ENCODE assay signal across 15 cellular contexts in the genomic region with DNA sequence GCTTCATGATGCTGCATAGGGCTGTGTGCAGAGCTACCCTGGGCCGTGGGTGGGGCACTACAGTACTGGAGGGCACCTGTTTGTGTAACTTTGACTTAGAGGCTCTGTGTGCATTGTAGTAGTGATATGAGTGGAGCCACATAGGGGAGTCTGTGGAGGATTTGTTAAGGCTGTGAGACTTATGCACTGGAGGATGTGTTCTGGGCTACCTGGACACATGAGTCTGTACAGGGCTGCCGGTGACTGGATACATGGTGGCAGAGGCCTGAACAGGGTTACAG.
DNase-seq lines count a peak whose midpoint lies in the region; ATAC-seq, FAIRE-seq and TF ChIP-seq lines count a peak whose summit lies in the region.
"Had no signal": no experiment of that assay in that cellular context is flagged by ENCODE, and none has a peak within 500 bp of the region (broad histone marks: within the 10 kb centered on the region; RNA-seq: fewer than 3 reads in every experiment).

No MANE protein-coding gene starts in this region.

- H3K4me3 ChIP-seq in right cardiac atrium (ENCODE audit: low read length) (no peak overlapping the region), mucosa of descending colon (no peak overlapping the region), aorta (ENCODE audit: low read length in 2 of 2) (no peak overlapping the region)
- H3K4me3 ChIP-seq: GM23248, HAP-1 had no signal

- TF ChIP-seq CTCF in mucosa of descending colon (IDR thresholded peaks at IDR 0.05), result no peak

- H3K27ac ChIP-seq in right cardiac atrium (ENCODE audit: low read length), result no peak overlapping the region
- H3K27ac ChIP-seq in aorta (ENCODE audit: low read depth in 1 of 2, low read length in 2 of 2), result no peak overlapping the region
- H3K27ac ChIP-seq: 22Rv1, GM23248 had no signal

- DNase-seq in Right ventricle myocardium inferior (ENCODE audit: missing footprints) (no peak), right cardiac atrium (no peak), cerebellar cortex (ENCODE audit: low spot score) (peak; percentile 42), mucosa of descending colon (peak in 1 of 3 donors; percentile 28), aorta (no peak), GM19239 (ENCODE audit: insufficient read length, low spot score) (no peak)
- DNase-seq: Caco-2; CD8-positive, alpha-beta memory T cell; DND-41; GF-D8; GM23248 had no signal

- H3K36me3 ChIP-seq in mucosa of descending colon (ENCODE audit: low read depth) (no peaks in the 10 kb centered on the region), aorta (ENCODE audit: control insufficient read depth in 1 of 2, insufficient read depth in 2 of 2, low read length in 1 of 2) (no peaks in the 10 kb centered on the region)
- H3K36me3 ChIP-seq: HAP-1 had no signal

- H3K4me1 ChIP-seq in right cardiac atrium (ENCODE audit: control insufficient read depth, insufficient read depth, low read length), result no peaks in the 10 kb centered on the region
- peaks cover 3% of the 10 kb centered on the region for H3K4me1 ChIP-seq in mucosa of descending colon (ENCODE audit: low read depth)
- no peaks in the 10 kb centered on the region for H3K4me1 ChIP-seq in aorta (ENCODE audit: control insufficient read depth in 1 of 2, insufficient read depth in 2 of 2, low read length in 2 of 2)
- H3K4me1 ChIP-seq: Caco-2, HAP-1 had no signal

- H3K27me3 ChIP-seq in right cardiac atrium (ENCODE audit: control insufficient read depth, insufficient read depth) (no peaks in the 10 kb centered on the region), aorta (ENCODE audit: control insufficient read depth in 1 of 2, insufficient read depth in 2 of 2, low read length in 1 of 2) (peaks cover 0 to 2% of the 10 kb centered on the region in 2 donors)

- FAIRE-seq in GM19239 (lab: Jason Lieb, UNC), result no peak

- 82% methylated on average over 2 of the region's 2 CpGs for WGBS in right cardiac atrium
- WGBS in aorta, 2 donors, result 87 to 94% methylated on average over 2 of the region's 2 CpGs

- intact Hi-C loops in Right ventricle myocardium inferior (cut with DNase I) (no loop called here), right cardiac atrium (cut with DNase I) (no loop called here), mucosa of descending colon (cut with DNase I, micrococcal nuclease) (no loop called here), aorta (cut with DNase I) (no loop called here)

- ATAC-seq in Right ventricle myocardium inferior, result peak; percentile 20
- no peak for ATAC-seq in right cardiac atrium
- peak; percentile 50 for ATAC-seq in mucosa of descending colon
- ATAC-seq in aorta (ENCODE audit: low FRiP score), result peak; percentile 19
- ATAC-seq in HG03469 (IDR thresholded peaks at IDR 0.05; ENCODE audit: unreplicated experiment), result no peak
- ATAC-seq in HG02973 (IDR thresholded peaks at IDR 0.05; ENCODE audit: unreplicated experiment), result no peak

- H3K9me3 ChIP-seq in right cardiac atrium (ENCODE audit: control insufficient read depth, low read length), result no peaks in the 10 kb centered on the region
- H3K9me3 ChIP-seq in mucosa of descending colon, result no peaks in the 10 kb centered on the region
- peaks cover 7% of the 10 kb centered on the region for H3K9me3 ChIP-seq in aorta (ENCODE audit: control insufficient read depth, low read length)
- H3K9me3 ChIP-seq: HAP-1 had no signal

Comparison
In these comparisons a context has a peak if more than half of its experiments do, and no peak if none do; other contexts are left out.
1. ATAC-seq: peak in Right ventricle myocardium inferior (single experiment), mucosa of descending colon (single experiment) and aorta (single experiment); none in right cardiac atrium (0 of 2), HG03469 (single experiment) and HG02973 (single experiment).